ENCODE assay signal across 1 cellular context in genomic region chr10:80504158-80504811, GRCh38.
TF ChIP-seq lines count a peak whose summit lies in the region.

No MANE protein-coding gene starts in this region.

TF ChIP-seq in K562, 482 proteins besides CTCF, POLR2A, EP300 and RAD21 (continued from another document):
- TF ChIP-seq STAG1 (CRISPR knock-in tag; IDR thresholded peaks at IDR 0.05; ENCODE audit: borderline replicate concordance) (no peak), NCOR1 (IDR thresholded peaks at IDR 0.05) (peak; percentile 96), NR4A1 (CRISPR knock-in tag; IDR thresholded peaks at IDR 0.05) (no peak), NR4A1 (tag; IDR thresholded peaks at IDR 0.05) (no peak), FOXK1 (CRISPR knock-in tag; IDR thresholded peaks at IDR 0.05; ENCODE audit: borderline replicate concordance) (peak; percentile 52; the same call in 1 of the 2 replicates), MXD1 (CRISPR knock-in tag; IDR thresholded peaks at IDR 0.05; ENCODE audit: borderline replicate concordance, poor library complexity, severe bottlenecking) (no peak), ZNF518B (CRISPR knock-in tag; IDR thresholded peaks at IDR 0.05) (no peak), FOXO4 (CRISPR knock-in tag; IDR thresholded peaks at IDR 0.05) (no peak), THRB (CRISPR knock-in tag; conservative IDR thresholded peaks at IDR 0.05) (no peak), POLR2AphosphoS5 (IDR thresholded peaks at IDR 0.05; ENCODE audit: control insufficient read depth, insufficient read depth, low read depth, low read length) (peak; percentile 93), ZNF133 (CRISPR knock-in tag; IDR thresholded peaks at IDR 0.05) (no peak), SNRNP70 (optimal IDR thresholded peaks at IDR 0.05; ENCODE audit: low read depth, low read length) (no peak), KAT7 (CRISPR knock-in tag; IDR thresholded peaks at IDR 0.05; ENCODE audit: borderline replicate concordance) (no peak), SMARCC2 (IDR thresholded peaks at IDR 0.05; ENCODE audit: low read depth) (peak; percentile 57; the same call in 1 of the 2 replicates), POLR3G (IDR thresholded peaks at IDR 0.05; ENCODE audit: extremely low read depth, insufficient read length, insufficient replicate concordance) (no peak), SMAD1 (IDR thresholded peaks at IDR 0.05; ENCODE audit: low read depth, low read length, partially characterized antibody) (no peak), ZFP30 (CRISPR knock-in tag; IDR thresholded peaks at IDR 0.05; ENCODE audit: borderline replicate concordance) (no peak), NUFIP1 (IDR thresholded peaks at IDR 0.05; ENCODE audit: partially characterized antibody) (no peak), ZC3H8 (IDR thresholded peaks at IDR 0.05) (no peak), HOMEZ (CRISPR knock-in tag; IDR thresholded peaks at IDR 0.05) (no peak), ARNT (IDR thresholded peaks at IDR 0.05) (no peak), TAL1 (IDR thresholded peaks at IDR 0.05) (peak; percentile 91), TFAM (CRISPR knock-in tag; conservative IDR thresholded peaks at IDR 0.05) (no peak), GTF2F1 (IDR thresholded peaks at IDR 0.05; ENCODE audit: low read depth, low read length) (no peak)
